10 cellular contexts compared by ENCODE assay signal in the genomic region with DNA sequence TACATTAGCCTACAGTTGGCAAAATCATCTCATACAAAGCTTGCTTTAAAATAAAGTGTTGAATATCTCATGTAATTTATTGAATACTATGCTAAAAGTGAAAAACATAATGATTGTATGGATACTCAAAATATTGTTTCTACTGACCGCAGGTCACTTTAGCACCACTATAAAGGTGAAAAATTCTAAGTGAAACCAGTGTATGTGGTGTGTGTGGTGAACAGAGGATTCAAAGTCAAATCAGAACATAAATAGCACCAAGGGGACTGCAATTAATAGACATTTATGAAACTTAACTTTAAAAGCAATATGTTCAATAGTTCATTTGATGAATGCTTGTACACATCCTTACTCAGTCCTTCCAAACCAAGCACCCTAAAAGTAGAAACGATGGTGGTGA.
"Had no signal": no experiment of that assay in that cellular context is flagged by ENCODE, and none has a peak within 500 bp of the region (broad histone marks: within the 10 kb centered on the region; RNA-seq: fewer than 3 reads in every experiment).

No MANE protein-coding gene starts in this region.

- H3K4me3 ChIP-seq: GM23248, HAP-1, K562 had no signal

- H3K27ac ChIP-seq: GM23248 had no signal

- ATAC-seq: HCT116, K562 had no signal

- H3K4me1 ChIP-seq: HAP-1 had no signal

- H2AFZ ChIP-seq: GM23248 had no signal

- H3K9me3 ChIP-seq: HAP-1 had no signal

- DNase-seq: GM23248, GOT3, H7, HFFc6, IMR-90, Kasumi-1, KG1 had no signal

- H3K27ac Mint-ChIP-seq: HFFc6 had no signal

- H3K9ac ChIP-seq: GM23248 had no signal

- H3K36me3 ChIP-seq: HAP-1 had no signal

- H3K4me3 Mint-ChIP-seq: HFFc6 had no signal
